14 cellular contexts compared by ENCODE assay signal in genomic region chr21:37787456-37787855, GRCh38.
A peak's percentile ranks its signal among the peaks of the same experiment; 100 is the strongest.
DNase-seq lines count a peak whose midpoint lies in the region; ATAC-seq lines count a peak whose summit lies in the region.
"Had no signal": no experiment of that assay in that cellular context is flagged by ENCODE, and none has a peak within 500 bp of the region (broad histone marks: within the 10 kb centered on the region; RNA-seq: fewer than 3 reads in every experiment).

No MANE protein-coding gene starts in this region.

- peak; percentile 79 for DNase-seq in AG08395 (ENCODE audit: low spot score)
- peak; percentile 98 for DNase-seq in LHCN-M2 (ENCODE audit: low read depth)
- peak; percentile 50 for DNase-seq in dedifferentiated amniotic fluid mesenchymal stem cell (ENCODE audit: extremely low spot score)
- peak; percentile 87 for DNase-seq in mesenchymal stem cell
- DNase-seq in RKO (ENCODE audit: low spot score) = no peak
- DNase-seq in activated CD8-positive, alpha-beta memory T cell treated with anti-CD3 and anti-CD28 coated beads, Interleukin-2, amount 50 U/mL, for 4 hours = no peak
- no peak for DNase-seq in NOMO-1 (lab: John Stamatoyannopoulos, UW; ENCODE audit: unreplicated experiment in 2 of 2)
- DNase-seq: MV-4-11, NCI-H510A treated with DMSO at 0.1 percent for 48 hours, nephron progenitor cell, SHP77 treated with DMSO at 0.1 percent for 48 hours, uterus had no signal

- no peak overlapping the region for H2BK120ac ChIP-seq in mesenchymal stem cell (ENCODE audit: low read depth, low read length)

- no peak overlapping the region for H4K91ac ChIP-seq in mesenchymal stem cell (ENCODE audit: low read length)

- H3K9ac ChIP-seq in mesenchymal stem cell (ENCODE audit: low read length) = no peak overlapping the region
- H3K9ac ChIP-seq: BLaER1 had no signal

- H2AFZ ChIP-seq in mesenchymal stem cell (ENCODE audit: low read depth, low read length) = no peak overlapping the region

- no peaks in the 10 kb centered on the region for H3K79me1 ChIP-seq in mesenchymal stem cell (replicated peaks; ENCODE audit: low read length, poor library complexity, severe bottlenecking)

- H4K8ac ChIP-seq in mesenchymal stem cell (ENCODE audit: low read length) = no peak overlapping the region

- no peak overlapping the region for H2BK15ac ChIP-seq in mesenchymal stem cell (ENCODE audit: low read depth, poor library complexity, severe bottlenecking)

- H2BK12ac ChIP-seq in mesenchymal stem cell (ENCODE audit: low read length in 2 of 2) = no peak overlapping the region

- no peak overlapping the region for H3K4me2 ChIP-seq in mesenchymal stem cell (ENCODE audit: low read length, poor library complexity, severe bottlenecking)
- H3K4me2 ChIP-seq: BLaER1 had no signal

- H3K36me3 ChIP-seq in mesenchymal stem cell (ENCODE audit: control insufficient read depth in 1 of 2, insufficient read depth in 2 of 2, low read depth in 1 of 2, low read length in 2 of 2) = no peaks in the 10 kb centered on the region
- H3K36me3 ChIP-seq: BLaER1, uterus had no signal

- H3K14ac ChIP-seq in mesenchymal stem cell (ENCODE audit: low read length in 2 of 2) = no peak overlapping the region

- H3K4me1 ChIP-seq in mesenchymal stem cell (ENCODE audit: control insufficient read depth, insufficient read depth, low read depth, low read length) = no peaks in the 10 kb centered on the region
- H3K4me1 ChIP-seq: BLaER1, uterus had no signal

- H3K18ac ChIP-seq in mesenchymal stem cell (ENCODE audit: low read depth in 1 of 2, low read length in 2 of 2) = no peak overlapping the region

- no peak overlapping the region for H3K23ac ChIP-seq in mesenchymal stem cell (ENCODE audit: low read length in 2 of 2)

- no peak overlapping the region for H3K4ac ChIP-seq in mesenchymal stem cell (ENCODE audit: low read depth in 1 of 2, low read length in 2 of 2)

- H3K27ac ChIP-seq in mesenchymal stem cell (ENCODE audit: low read length, poor library complexity, severe bottlenecking) = peak overlapping the region; percentile 79
- H3K27ac ChIP-seq: BLaER1, uterus had no signal

- peaks cover 0 to 3% of the 10 kb centered on the region in 2 experiments for H3K27me3 ChIP-seq in mesenchymal stem cell (ENCODE audit: control insufficient read depth in 1 of 2, insufficient read depth in 1 of 2, low read length in 2 of 2)
- H3K27me3 ChIP-seq: BLaER1, uterus had no signal

- H3K4me3 ChIP-seq in mesenchymal stem cell (ENCODE audit: insufficient read depth in 1 of 2, low read depth in 1 of 2, low read length in 2 of 2) = no peak overlapping the region
- H3K4me3 ChIP-seq: BLaER1, uterus had no signal

- peaks cover 15% of the 10 kb centered on the region for H3K9me3 ChIP-seq in mesenchymal stem cell (ENCODE audit: control insufficient read depth, low read length)
- H3K9me3 ChIP-seq: uterus had no signal

- no CpG with 5 or more reads among the region's 1 CpG for WGBS in mesenchymal stem cell

- ATAC-seq in GM18519 (IDR thresholded peaks at IDR 0.05; ENCODE audit: low FRiP score, unreplicated experiment) = no peak

- H2AK5ac ChIP-seq in mesenchymal stem cell (ENCODE audit: low read length, severe bottlenecking) = no peak overlapping the region

- no peak overlapping the region for H2BK5ac ChIP-seq in mesenchymal stem cell (ENCODE audit: low read depth, low read length, poor library complexity, severe bottlenecking)

Comparison
In these comparisons a context has a peak if more than half of its experiments do, and no peak if none do; other contexts are left out.
1. DNase-seq: peak in AG08395 (single experiment), LHCN-M2 (single experiment), dedifferentiated amniotic fluid mesenchymal stem cell (single experiment) and mesenchymal stem cell (single experiment); none in RKO (single experiment), activated CD8-positive, alpha-beta memory T cell treated with anti-CD3 and anti-CD28 coated beads, Interleukin-2, amount 50 U/mL, for 4 hours (single experiment) and NOMO-1 (0 of 2).